Comparison of ENCODE assay signal across 25 cellular contexts in the genomic region with DNA sequence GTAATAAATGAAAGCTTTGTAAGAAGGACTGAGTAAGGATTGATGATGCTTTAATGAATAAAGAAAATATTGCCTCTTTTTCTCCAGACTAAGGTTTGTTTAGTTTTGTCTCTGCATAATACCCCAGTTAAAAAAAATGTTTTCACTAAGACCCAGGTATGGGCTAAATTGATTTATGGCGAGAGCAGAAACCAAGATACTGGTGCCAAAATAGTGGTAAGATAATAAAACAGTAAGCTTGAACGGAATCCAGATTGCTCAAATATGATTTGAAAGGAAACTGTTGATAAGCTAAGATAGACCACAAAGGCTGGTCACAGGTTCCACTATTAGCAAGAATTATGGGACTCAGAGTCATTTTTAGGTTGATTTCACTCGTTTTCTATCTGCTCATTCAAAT.
"Had no signal": no experiment of that assay in that cellular context is flagged by ENCODE, and none has a peak within 500 bp of the region (broad histone marks: within the 10 kb centered on the region; RNA-seq: fewer than 3 reads in every experiment).

No MANE protein-coding gene starts in this region.

- H3K27ac ChIP-seq: neural progenitor cell, ovary, parathyroid adenoma, psoas muscle, right lobe of liver, sigmoid colon, stomach, thoracic aorta, thyroid gland, tibial nerve, upper lobe of left lung, vagina had no signal

- H3K79me2 ChIP-seq: parathyroid adenoma had no signal

- H3K36me3 ChIP-seq: neural progenitor cell, ovary, right lobe of liver, sigmoid colon, stomach, thoracic aorta, thyroid gland, tibial nerve, upper lobe of left lung, vagina had no signal

- DNase-seq: occipital lobe; ovary; posterior cingulate gyrus; psoas muscle; right cardiac atrium; right lobe of liver; sigmoid colon; small intestine; stimulated activated CD4-positive, alpha-beta T cell treated with anti-CD3 and anti-CD28 coated beads, Interleukin-15, amount 100 ng/mL, for 24 hours; stimulated activated CD4-positive, alpha-beta T cell treated with anti-CD3 and anti-CD28 coated beads, Interleukin-2, amount 100 ng/mL, for 24 hours; stimulated activated CD4-positive, alpha-beta T cell treated with anti-CD3 and anti-CD28 coated beads, Interleukin-2, amount 100 ng/mL, for 48 hours; stimulated activated CD4-positive, alpha-beta T cell treated with anti-CD3 and anti-CD28 coated beads, Interleukin-4, amount 100 ng/mL, for 24 hours; stimulated activated naive B cell treated with anti-CD40 and anti-IgM and Interleukin-4, amounts not matched to agents 10 μg/mL and 1 μg/mL and 100 μg/mL, for 72 hours; stimulated activated naive CD4-positive, alpha-beta T cell treated with Interleukin-2 at 50 U/mL for 16 hours; stomach; thyroid gland; trophoblast cell; upper lobe of left lung had no signal

- H3K4me1 ChIP-seq: neural progenitor cell, parathyroid adenoma, psoas muscle, right lobe of liver, thyroid gland, tibial nerve, upper lobe of left lung, vagina had no signal

- H3K27me3 ChIP-seq: neural progenitor cell, ovary, right lobe of liver, sigmoid colon, stomach, thyroid gland, tibial nerve, upper lobe of left lung, vagina had no signal

- H3K4me3 ChIP-seq: neural progenitor cell, ovary, psoas muscle, right lobe of liver, sigmoid colon, stomach, thoracic aorta, thyroid gland, tibial nerve, upper lobe of left lung, vagina had no signal

- FAIRE-seq: small intestine, urothelium cell line had no signal

- H3K4me2 ChIP-seq: neural progenitor cell had no signal

- H3K9me3 ChIP-seq: ovary, psoas muscle, right lobe of liver, sigmoid colon, stomach, thoracic aorta, thyroid gland, tibial nerve, upper lobe of left lung, vagina had no signal

- H3K9ac ChIP-seq: neural progenitor cell, parathyroid adenoma had no signal

- H2AFZ ChIP-seq: neural progenitor cell, parathyroid adenoma had no signal

- ATAC-seq: psoas muscle; right cardiac atrium; right lobe of liver; stimulated activated effector memory CD8-positive, alpha-beta T cell treated with anti-CD3 and anti-CD28 coated beads, Interleukin-12 subunit alpha, Interleukin-12 subunit beta, amount 100 ng/mL, for 72 hours; stimulated activated naive B cell treated with anti-CD40 and anti-IgM and Interleukin-4, amounts not matched to agents 10 μg/mL and 1 μg/mL and 100 μg/mL, for 72 hours had no signal
